ENCODE assay signal across 1 cellular context in the genomic region with DNA sequence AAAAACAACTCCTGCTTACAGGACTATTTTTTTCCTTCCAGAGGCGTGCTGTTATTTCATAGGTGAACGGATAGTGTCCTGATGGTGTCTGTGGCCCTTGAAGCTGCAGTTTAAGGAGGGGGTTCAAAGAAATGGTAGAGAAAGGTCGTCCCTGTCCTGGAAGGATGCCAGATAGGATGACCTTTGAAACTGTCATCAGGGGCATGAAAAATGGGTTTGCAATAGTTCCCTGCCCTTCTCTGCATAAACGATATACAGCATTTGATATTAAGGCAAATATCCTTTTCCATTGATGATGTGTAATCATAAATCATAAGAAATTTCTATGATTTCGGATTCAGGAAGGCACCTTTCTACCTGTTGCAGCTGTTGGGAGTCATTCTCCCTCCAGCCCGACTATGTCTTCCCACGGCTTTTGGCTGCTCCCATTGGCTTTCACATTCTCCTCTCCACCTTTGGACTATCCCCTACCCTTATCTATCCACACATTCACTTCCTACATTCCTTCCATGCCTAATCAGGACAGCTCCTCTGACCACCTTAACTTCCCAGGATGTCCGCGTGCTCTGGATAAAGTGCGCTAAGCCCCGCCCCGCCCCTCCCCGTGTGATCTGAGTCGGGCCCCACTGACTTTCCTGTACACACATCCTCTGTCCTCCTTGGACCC.
A peak's percentile ranks its signal among the peaks of the same experiment; 100 is the strongest.
TF ChIP-seq lines count a peak whose summit lies in the region.

No MANE protein-coding gene starts in this region.

TF ChIP-seq in HepG2, 621 proteins besides CTCF, POLR2A, EP300 and RAD21 (continued from another document and continues in another):
- TF ChIP-seq CC2D1A (CRISPR knock-in tag; IDR thresholded peaks at IDR 0.05) (no peak), PHF8 (CRISPR knock-in tag; IDR thresholded peaks at IDR 0.05) (no peak), THYN1 (CRISPR knock-in tag; IDR thresholded peaks at IDR 0.05; ENCODE audit: borderline replicate concordance, low read depth) (no peak), PCBP2 (optimal IDR thresholded peaks at IDR 0.05; ENCODE audit: low read depth, low read length, poor library complexity, severe bottlenecking) (no peak), MBNL3 (CRISPR knock-in tag; conservative IDR thresholded peaks at IDR 0.05) (no peak), ZNF564 (CRISPR knock-in tag; IDR thresholded peaks at IDR 0.05) (no peak), ARID2 (CRISPR knock-in tag; IDR thresholded peaks at IDR 0.05; ENCODE audit: borderline replicate concordance) (no peak), RXRA (CRISPR knock-in tag; IDR thresholded peaks at IDR 0.05) (peak; percentile 42; the same call in 1 of the 2 replicates), ZNF30 (CRISPR knock-in tag; IDR thresholded peaks at IDR 0.05) (no peak), TBP (CRISPR knock-in tag; IDR thresholded peaks at IDR 0.05) (no peak), ZEB1 (IDR thresholded peaks at IDR 0.05; ENCODE audit: insufficient replicate concordance, low read depth) (no peak), HOXA5 (CRISPR knock-in tag; IDR thresholded peaks at IDR 0.05) (no peak), ARNT (IDR thresholded peaks at IDR 0.05) (no peak), ZNF788 (CRISPR knock-in tag; IDR thresholded peaks at IDR 0.05; ENCODE audit: borderline replicate concordance) (no peak; the same call in 1 of the 2 replicates), CREM (IDR thresholded peaks at IDR 0.05) (no peak), CREM (CRISPR knock-in tag; IDR thresholded peaks at IDR 0.05) (no peak), ZNF350 (CRISPR knock-in tag; IDR thresholded peaks at IDR 0.05; ENCODE audit: borderline replicate concordance, low read depth) (no peak), SIX1 (CRISPR knock-in tag; IDR thresholded peaks at IDR 0.05; ENCODE audit: borderline replicate concordance) (no peak), ZBTB20 (CRISPR knock-in tag; IDR thresholded peaks at IDR 0.05; ENCODE audit: borderline replicate concordance, low read depth) (no peak), ZNF569 (CRISPR knock-in tag; IDR thresholded peaks at IDR 0.05; ENCODE audit: borderline replicate concordance) (no peak), ZNF563 (CRISPR knock-in tag; IDR thresholded peaks at IDR 0.05) (no peak), SP1 (IDR thresholded peaks at IDR 0.05) (no peak), SP1 (CRISPR knock-in tag; IDR thresholded peaks at IDR 0.05) (peak; percentile 51), GFI1 (CRISPR knock-in tag; IDR thresholded peaks at IDR 0.05; ENCODE audit: borderline replicate concordance) (0 out of 2 replicates have a peak, but pooled peaks have one; percentile 22), CCAR2 (optimal IDR thresholded peaks at IDR 0.05; ENCODE audit: low read depth, low read length) (no peak), ZNF782 (CRISPR knock-in tag; IDR thresholded peaks at IDR 0.05; ENCODE audit: borderline replicate concordance) (no peak), ZNF619 (CRISPR knock-in tag; IDR thresholded peaks at IDR 0.05) (no peak), KDM3A (CRISPR knock-in tag; IDR thresholded peaks at IDR 0.05; ENCODE audit: low read depth) (no peak), ZBTB7B (CRISPR knock-in tag; IDR thresholded peaks at IDR 0.05) (no peak), PITX1 (CRISPR knock-in tag; IDR thresholded peaks at IDR 0.05) (peak; percentile 45; the same call in 1 of the 2 replicates), KMT2A (CRISPR knock-in tag; IDR thresholded peaks at IDR 0.05) (no peak), ATM (IDR thresholded peaks at IDR 0.05; ENCODE audit: borderline replicate concordance) (no peak), ZSCAN25 (CRISPR knock-in tag; IDR thresholded peaks at IDR 0.05) (no peak), ZMYM4 (CRISPR knock-in tag; IDR thresholded peaks at IDR 0.05) (peak; percentile 74), HNRNPLL (IDR thresholded peaks at IDR 0.05; ENCODE audit: low read depth, low read length, poor library complexity, severe bottlenecking) (no peak)
- TF ChIP-seq, protein P1, sequence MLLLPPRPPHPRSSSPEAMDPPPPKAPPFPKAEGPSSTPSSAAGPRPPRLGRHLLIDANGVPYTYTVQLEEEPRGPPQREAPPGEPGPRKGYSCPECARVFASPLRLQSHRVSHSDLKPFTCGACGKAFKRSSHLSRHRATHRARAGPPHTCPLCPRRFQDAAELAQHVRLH (CRISPR knock-in tag; IDR thresholded peaks at IDR 0.05; ENCODE audit: borderline replicate concordance, low read depth) = no peak
- TF ChIP-seq, protein P2, sequence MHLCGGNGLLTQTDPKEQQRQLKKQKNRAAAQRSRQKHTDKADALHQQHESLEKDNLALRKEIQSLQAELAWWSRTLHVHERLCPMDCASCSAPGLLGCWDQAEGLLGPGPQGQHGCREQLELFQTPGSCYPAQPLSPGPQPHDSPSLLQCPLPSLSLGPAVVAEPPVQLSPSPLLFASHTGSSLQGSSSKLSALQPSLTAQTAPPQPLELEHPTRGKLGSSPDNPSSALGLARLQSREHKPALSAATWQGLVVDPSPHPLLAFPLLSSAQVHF (CRISPR knock-in tag; IDR thresholded peaks at IDR 0.05) = no peak
- TF ChIP-seq, protein P3, sequence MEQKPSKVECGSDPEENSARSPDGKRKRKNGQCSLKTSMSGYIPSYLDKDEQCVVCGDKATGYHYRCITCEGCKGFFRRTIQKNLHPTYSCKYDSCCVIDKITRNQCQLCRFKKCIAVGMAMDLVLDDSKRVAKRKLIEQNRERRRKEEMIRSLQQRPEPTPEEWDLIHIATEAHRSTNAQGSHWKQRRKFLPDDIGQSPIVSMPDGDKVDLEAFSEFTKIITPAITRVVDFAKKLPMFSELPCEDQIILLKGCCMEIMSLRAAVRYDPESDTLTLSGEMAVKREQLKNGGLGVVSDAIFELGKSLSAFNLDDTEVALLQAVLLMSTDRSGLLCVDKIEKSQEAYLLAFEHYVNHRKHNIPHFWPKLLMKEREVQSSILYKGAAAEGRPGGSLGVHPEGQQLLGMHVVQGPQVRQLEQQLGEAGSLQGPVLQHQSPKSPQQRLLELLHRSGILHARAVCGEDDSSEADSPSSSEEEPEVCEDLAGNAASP (CRISPR knock-in tag; IDR thresholded peaks at IDR 0.05; ENCODE audit: borderline replicate concordance) = no peak
- TF ChIP-seq, protein P4, sequence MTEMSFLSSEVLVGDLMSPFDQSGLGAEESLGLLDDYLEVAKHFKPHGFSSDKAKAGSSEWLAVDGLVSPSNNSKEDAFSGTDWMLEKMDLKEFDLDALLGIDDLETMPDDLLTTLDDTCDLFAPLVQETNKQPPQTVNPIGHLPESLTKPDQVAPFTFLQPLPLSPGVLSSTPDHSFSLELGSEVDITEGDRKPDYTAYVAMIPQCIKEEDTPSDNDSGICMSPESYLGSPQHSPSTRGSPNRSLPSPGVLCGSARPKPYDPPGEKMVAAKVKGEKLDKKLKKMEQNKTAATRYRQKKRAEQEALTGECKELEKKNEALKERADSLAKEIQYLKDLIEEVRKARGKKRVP (CRISPR knock-in tag; IDR thresholded peaks at IDR 0.05) = no peak
- TF ChIP-seq, protein P5, sequence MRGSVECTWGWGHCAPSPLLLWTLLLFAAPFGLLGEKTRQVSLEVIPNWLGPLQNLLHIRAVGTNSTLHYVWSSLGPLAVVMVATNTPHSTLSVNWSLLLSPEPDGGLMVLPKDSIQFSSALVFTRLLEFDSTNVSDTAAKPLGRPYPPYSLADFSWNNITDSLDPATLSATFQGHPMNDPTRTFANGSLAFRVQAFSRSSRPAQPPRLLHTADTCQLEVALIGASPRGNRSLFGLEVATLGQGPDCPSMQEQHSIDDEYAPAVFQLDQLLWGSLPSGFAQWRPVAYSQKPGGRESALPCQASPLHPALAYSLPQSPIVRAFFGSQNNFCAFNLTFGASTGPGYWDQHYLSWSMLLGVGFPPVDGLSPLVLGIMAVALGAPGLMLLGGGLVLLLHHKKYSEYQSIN (CRISPR knock-in tag; IDR thresholded peaks at IDR 0.05; ENCODE audit: borderline replicate concordance) = no peak
- TF ChIP-seq, protein P6, sequence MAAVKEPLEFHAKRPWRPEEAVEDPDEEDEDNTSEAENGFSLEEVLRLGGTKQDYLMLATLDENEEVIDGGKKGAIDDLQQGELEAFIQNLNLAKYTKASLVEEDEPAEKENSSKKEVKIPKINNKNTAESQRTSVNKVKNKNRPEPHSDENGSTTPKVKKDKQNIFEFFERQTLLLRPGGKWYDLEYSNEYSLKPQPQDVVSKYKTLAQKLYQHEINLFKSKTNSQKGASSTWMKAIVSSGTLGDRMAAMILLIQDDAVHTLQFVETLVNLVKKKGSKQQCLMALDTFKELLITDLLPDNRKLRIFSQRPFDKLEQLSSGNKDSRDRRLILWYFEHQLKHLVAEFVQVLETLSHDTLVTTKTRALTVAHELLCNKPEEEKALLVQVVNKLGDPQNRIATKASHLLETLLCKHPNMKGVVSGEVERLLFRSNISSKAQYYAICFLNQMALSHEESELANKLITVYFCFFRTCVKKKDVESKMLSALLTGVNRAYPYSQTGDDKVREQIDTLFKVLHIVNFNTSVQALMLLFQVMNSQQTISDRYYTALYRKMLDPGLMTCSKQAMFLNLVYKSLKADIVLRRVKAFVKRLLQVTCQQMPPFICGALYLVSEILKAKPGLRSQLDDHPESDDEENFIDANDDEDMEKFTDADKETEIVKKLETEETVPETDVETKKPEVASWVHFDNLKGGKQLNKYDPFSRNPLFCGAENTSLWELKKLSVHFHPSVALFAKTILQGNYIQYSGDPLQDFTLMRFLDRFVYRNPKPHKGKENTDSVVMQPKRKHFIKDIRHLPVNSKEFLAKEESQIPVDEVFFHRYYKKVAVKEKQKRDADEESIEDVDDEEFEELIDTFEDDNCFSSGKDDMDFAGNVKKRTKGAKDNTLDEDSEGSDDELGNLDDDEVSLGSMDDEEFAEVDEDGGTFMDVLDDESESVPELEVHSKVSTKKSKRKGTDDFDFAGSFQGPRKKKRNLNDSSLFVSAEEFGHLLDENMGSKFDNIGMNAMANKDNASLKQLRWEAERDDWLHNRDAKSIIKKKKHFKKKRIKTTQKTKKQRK (IDR thresholded peaks at IDR 0.05; ENCODE audit: low read length) = no peak
- TF ChIP-seq, protein P7, sequence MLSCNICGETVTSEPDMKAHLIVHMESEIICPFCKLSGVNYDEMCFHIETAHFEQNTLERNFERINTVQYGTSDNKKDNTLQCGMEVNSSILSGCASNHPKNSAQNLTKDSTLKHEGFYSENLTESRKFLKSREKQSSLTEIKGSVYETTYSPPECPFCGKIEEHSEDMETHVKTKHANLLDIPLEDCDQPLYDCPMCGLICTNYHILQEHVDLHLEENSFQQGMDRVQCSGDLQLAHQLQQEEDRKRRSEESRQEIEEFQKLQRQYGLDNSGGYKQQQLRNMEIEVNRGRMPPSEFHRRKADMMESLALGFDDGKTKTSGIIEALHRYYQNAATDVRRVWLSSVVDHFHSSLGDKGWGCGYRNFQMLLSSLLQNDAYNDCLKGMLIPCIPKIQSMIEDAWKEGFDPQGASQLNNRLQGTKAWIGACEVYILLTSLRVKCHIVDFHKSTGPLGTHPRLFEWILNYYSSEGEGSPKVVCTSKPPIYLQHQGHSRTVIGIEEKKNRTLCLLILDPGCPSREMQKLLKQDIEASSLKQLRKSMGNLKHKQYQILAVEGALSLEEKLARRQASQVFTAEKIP (CRISPR knock-in tag; IDR thresholded peaks at IDR 0.05; ENCODE audit: borderline replicate concordance) = no peak
- TF ChIP-seq, protein P8, sequence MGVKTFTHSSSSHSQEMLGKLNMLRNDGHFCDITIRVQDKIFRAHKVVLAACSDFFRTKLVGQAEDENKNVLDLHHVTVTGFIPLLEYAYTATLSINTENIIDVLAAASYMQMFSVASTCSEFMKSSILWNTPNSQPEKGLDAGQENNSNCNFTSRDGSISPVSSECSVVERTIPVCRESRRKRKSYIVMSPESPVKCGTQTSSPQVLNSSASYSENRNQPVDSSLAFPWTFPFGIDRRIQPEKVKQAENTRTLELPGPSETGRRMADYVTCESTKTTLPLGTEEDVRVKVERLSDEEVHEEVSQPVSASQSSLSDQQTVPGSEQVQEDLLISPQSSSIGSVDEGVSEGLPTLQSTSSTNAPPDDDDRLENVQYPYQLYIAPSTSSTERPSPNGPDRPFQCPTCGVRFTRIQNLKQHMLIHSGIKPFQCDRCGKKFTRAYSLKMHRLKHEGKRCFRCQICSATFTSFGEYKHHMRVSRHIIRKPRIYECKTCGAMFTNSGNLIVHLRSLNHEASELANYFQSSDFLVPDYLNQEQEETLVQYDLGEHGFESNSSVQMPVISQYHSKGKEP (CRISPR knock-in tag; IDR thresholded peaks at IDR 0.05) = no peak
- TF ChIP-seq, protein P9, sequence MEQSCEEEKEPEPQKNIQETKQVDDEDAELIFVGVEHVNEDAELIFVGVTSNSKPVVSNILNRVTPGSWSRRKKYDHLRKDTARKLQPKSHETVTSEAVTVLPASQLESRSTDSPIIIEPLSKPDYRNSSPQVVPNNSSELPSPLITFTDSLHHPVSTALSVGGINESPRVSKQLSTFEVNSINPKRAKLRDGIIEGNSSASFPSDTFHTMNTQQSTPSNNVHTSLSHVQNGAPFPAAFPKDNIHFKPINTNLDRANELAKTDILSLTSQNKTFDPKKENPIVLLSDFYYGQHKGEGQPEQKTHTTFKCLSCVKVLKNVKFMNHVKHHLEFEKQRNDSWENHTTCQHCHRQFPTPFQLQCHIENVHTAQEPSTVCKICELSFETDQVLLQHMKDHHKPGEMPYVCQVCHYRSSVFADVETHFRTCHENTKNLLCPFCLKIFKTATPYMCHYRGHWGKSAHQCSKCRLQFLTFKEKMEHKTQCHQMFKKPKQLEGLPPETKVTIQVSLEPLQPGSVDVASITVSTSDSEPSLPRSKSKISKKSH (CRISPR knock-in tag; IDR thresholded peaks at IDR 0.05; ENCODE audit: borderline replicate concordance) = no peak
- TF ChIP-seq, protein P10, sequence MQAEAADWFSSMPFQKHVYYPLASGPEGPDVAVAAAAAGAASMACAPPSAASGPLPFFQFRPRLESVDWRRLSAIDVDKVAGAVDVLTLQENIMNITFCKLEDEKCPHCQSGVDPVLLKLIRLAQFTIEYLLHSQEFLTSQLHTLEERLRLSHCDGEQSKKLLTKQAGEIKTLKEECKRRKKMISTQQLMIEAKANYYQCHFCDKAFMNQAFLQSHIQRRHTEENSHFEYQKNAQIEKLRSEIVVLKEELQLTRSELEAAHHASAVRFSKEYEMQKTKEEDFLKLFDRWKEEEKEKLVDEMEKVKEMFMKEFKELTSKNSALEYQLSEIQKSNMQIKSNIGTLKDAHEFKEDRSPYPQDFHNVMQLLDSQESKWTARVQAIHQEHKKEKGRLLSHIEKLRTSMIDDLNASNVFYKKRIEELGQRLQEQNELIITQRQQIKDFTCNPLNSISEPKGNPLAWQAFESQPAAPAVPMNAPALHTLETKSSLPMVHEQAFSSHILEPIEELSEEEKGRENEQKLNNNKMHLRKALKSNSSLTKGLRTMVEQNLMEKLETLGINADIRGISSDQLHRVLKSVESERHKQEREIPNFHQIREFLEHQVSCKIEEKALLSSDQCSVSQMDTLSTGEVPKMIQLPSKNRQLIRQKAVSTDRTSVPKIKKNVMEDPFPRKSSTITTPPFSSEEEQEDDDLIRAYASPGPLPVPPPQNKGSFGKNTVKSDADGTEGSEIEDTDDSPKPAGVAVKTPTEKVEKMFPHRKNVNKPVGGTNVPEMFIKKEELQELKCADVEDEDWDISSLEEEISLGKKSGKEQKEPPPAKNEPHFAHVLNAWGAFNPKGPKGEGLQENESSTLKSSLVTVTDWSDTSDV (CRISPR knock-in tag; IDR thresholded peaks at IDR 0.05) = no peak
- TF ChIP-seq, protein P11, sequence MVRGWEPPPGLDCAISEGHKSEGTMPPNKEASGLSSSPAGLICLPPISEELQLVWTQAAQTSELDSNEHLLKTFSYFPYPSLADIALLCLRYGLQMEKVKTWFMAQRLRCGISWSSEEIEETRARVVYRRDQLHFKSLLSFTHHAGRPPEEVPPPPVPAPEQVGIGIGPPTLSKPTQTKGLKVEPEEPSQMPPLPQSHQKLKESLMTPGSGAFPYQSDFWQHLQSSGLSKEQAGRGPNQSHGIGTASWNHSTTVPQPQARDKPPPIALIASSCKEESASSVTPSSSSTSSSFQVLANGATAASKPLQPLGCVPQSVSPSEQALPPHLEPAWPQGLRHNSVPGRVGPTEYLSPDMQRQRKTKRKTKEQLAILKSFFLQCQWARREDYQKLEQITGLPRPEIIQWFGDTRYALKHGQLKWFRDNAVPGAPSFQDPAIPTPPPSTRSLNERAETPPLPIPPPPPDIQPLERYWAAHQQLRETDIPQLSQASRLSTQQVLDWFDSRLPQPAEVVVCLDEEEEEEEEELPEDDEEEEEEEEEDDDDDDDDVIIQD (CRISPR knock-in tag; IDR thresholded peaks at IDR 0.05; ENCODE audit: low read depth) = no peak; the same call in 1 of the 2 replicates
